In genomic region chr19:35931161-35931873, GRCh38 we compare ENCODE assay signal across 8 cellular contexts. TPM values are rescaled to one million over a fixed set of nuclear protein-coding genes. Genes with fewer than 3 reads are reported as not detected.
A peak's percentile ranks its signal among the peaks of the same experiment; 100 is the strongest.
DNase-seq lines count a peak whose midpoint lies in the region; ATAC-seq and TF ChIP-seq lines count a peak whose summit lies in the region.

No MANE protein-coding gene starts in this region.

- CTCF ChIA-PET in A673 (lab: Charles Lee) (interaction anchor here (0.6 to 1.2 kb wide), 6 partner anchors 28 to 222 kb away, joined by 3 to 15 read pairs (median 4); no protein-coding TSS in a partner anchor), MCF 10A (lab: Yijun Ruan, JAX) (interaction anchor here (0.5 to 5.3 kb wide), 23 partner anchors 10 to 667 kb away, joined by 3 to 127 read pairs (median 3); partner anchors contain the start of gene TYROBP)

- peak; percentile 99 for TF ChIP-seq POLR2A in GM18526 (IDR thresholded peaks at IDR 0.05; ENCODE audit: extremely low read depth, insufficient read length)

- H3K27ac Mint-ChIP-seq in MCF 10A (ENCODE audit: low read depth, unreplicated experiment), result no peak overlapping the region

- TF ChIP-seq CTCF in A673 (conservative IDR thresholded peaks at IDR 0.05; ENCODE audit: low read depth, low read length) (peak; percentile 96), MCF 10A (IDR thresholded peaks at IDR 0.05; ENCODE audit: unreplicated experiment) (peak; percentile 86)

- peak overlapping the region; percentile 83 for H3K4me2 ChIP-seq in skeletal muscle satellite cell (ENCODE audit: low read length)

- no peaks in the 10 kb centered on the region for H3K36me3 Mint-ChIP-seq in MCF 10A (ENCODE audit: insufficient read depth, unreplicated experiment)

- POLR2A ChIA-PET in A673 (lab: Charles Lee; ENCODE audit: low non-redundant PET) (no interaction called here), MCF 10A (lab: Yijun Ruan, JAX) (interaction anchor here (0.6 to 1.6 kb wide), 13 partner anchors 9 to 183 kb away, joined by 3 to 12 read pairs (median 5); partner anchors contain the start of genes LIN37, NFKBID and THAP8)

- peak overlapping the region; percentile 57 for H3K4me3 Mint-ChIP-seq in MCF 10A (ENCODE audit: unreplicated experiment)

- H3K36me3 ChIP-seq in A673 (ENCODE audit: insufficient read depth, low read length, poor library complexity, severe bottlenecking), result no peaks in the 10 kb centered on the region
- H3K36me3 ChIP-seq in iPS-15b (ENCODE audit: control insufficient read depth, insufficient read depth, low read length), result no peaks in the 10 kb centered on the region
- no peaks in the 10 kb centered on the region for H3K36me3 ChIP-seq in skeletal muscle satellite cell (ENCODE audit: insufficient read depth, low read length)

- H3K27me3 ChIP-seq in A673 (replicated peaks; ENCODE audit: insufficient read depth, low read depth, low read length, poor library complexity), result no peaks in the 10 kb centered on the region
- no peaks in the 10 kb centered on the region for H3K27me3 ChIP-seq in iPS-15b (ENCODE audit: control insufficient read depth, insufficient read depth, low read length)
- no peaks in the 10 kb centered on the region for H3K27me3 ChIP-seq in skeletal muscle satellite cell (ENCODE audit: control insufficient read depth, insufficient read depth, low read length)

- peak overlapping the region; percentile 35 for H3K4me3 ChIP-seq in A673 (ENCODE audit: low read depth, low read length, poor library complexity, severe bottlenecking)
- H3K4me3 ChIP-seq in iPS-15b (ENCODE audit: low read depth, low read length), result peak overlapping the region; percentile 52
- H3K4me3 ChIP-seq in skeletal muscle satellite cell (ENCODE audit: low read length), result peak overlapping the region; percentile 61

- intact Hi-C loops in A673 (cut with micrococcal nuclease; ENCODE audit: unreplicated experiment) (loop anchor here (1.0 to 10.0 kb wide), 3 partner anchors 32 to 187 kb away; partner anchors contain the start of genes IGFLR1, LIN37, PSENEN and U2AF1L4), MCF 10A (cut with micrococcal nuclease) (loop anchor here (1.0 to 10.0 kb wide), 5 partner anchors 31 to 237 kb away; partner anchors contain the start of genes ARHGAP33, LIN37 and NFKBID)

- no peaks in the 10 kb centered on the region for H3K9me3 ChIP-seq in A673 (ENCODE audit: low read depth, low read length, poor library complexity, severe bottlenecking)
- H3K9me3 ChIP-seq in iPS-15b (ENCODE audit: control insufficient read depth, insufficient read depth, low read length), result no peaks in the 10 kb centered on the region
- H3K9me3 ChIP-seq in skeletal muscle satellite cell (replicated peaks; ENCODE audit: low read length), result no peaks in the 10 kb centered on the region

- peaks cover 21% of the 10 kb centered on the region for H3K27me3 Mint-ChIP-seq in MCF 10A (ENCODE audit: insufficient read depth, unreplicated experiment)

- peaks cover 7% of the 10 kb centered on the region for H3K4me1 ChIP-seq in A673 (ENCODE audit: insufficient read depth, low read length, poor library complexity, severe bottlenecking)
- H3K4me1 ChIP-seq in iPS-15b (ENCODE audit: control insufficient read depth, insufficient read depth, low read length), result peaks cover 13% of the 10 kb centered on the region
- peaks cover 11% of the 10 kb centered on the region for H3K4me1 ChIP-seq in skeletal muscle satellite cell (ENCODE audit: control insufficient read depth, insufficient read depth, low read length)

- peak; percentile 100 for DNase-seq in A673 (ENCODE audit: low spot score)
- peak; percentile 99 for DNase-seq in NCI-H2107 treated with DMSO at 0.1 percent for 48 hours (lab: John Stamatoyannopoulos, UW; ENCODE audit: unreplicated experiment)
- DNase-seq in UCSD-AML1 (lab: John Stamatoyannopoulos, UW; ENCODE audit: unreplicated experiment), result peak; percentile 100
- DNase-seq in MCF 10A (ENCODE audit: unreplicated experiment), result peak; percentile 100

- H3K4me1 Mint-ChIP-seq in MCF 10A (ENCODE audit: insufficient read depth, unreplicated experiment), result peaks cover 23% of the 10 kb centered on the region

- BruUV-seq in A673 (replicated peaks; lab: Mats Ljungman, UMichigan) (no TSS peak), MCF 10A (replicated peaks; lab: Mats Ljungman, UMichigan) (no TSS peak)

- H3K9ac ChIP-seq in iPS-15b (ENCODE audit: low read depth, low read length) (no peak overlapping the region), skeletal muscle satellite cell (ENCODE audit: low read depth, low read length) (peak overlapping the region; percentile 64)

- no peaks in the 10 kb centered on the region for H3K9me3 Mint-ChIP-seq in MCF 10A (ENCODE audit: unreplicated experiment)

- peak overlapping the region; percentile 43 for H3K27ac ChIP-seq in A673 (ENCODE audit: low read depth, low read length, poor library complexity, severe bottlenecking)

- ATAC-seq in HG03066 (IDR thresholded peaks at IDR 0.05; ENCODE audit: low read depth, unreplicated experiment), result peak; percentile 88

RNA-seq across cellular contexts. Expression of gene LRFN3, which starts 4.9 kb away (rescaled TPM):
- 14.6 and 15.5 TPM in 2 replicates for total RNA-seq in A673 (2021)
- 7.4 and 10.1 TPM in 2 replicates for total RNA-seq in MCF 10A (2022)
- total RNA-seq in skeletal muscle satellite cell (2012; rRNA removed), result 2.5 and 4.4 TPM in 2 replicates

RNA-seq across cellular contexts. Expression of gene TYROBP, which starts 23.2 kb away (rescaled TPM):
- total RNA-seq in A673 (2021) (not detected in 2 replicates), MCF 10A (2022) (not detected in 2 replicates)
- not detected in 2 replicates for total RNA-seq in skeletal muscle satellite cell (2012; rRNA removed)

RNA-seq across cellular contexts. Expression of gene HCST, which starts 29.0 kb away (rescaled TPM):
- total RNA-seq in A673 (2021) (4.2 and 4.5 TPM in 2 replicates), MCF 10A (2022) (not detected in 2 replicates)
- total RNA-seq in skeletal muscle satellite cell (2012; rRNA removed), result 1.7 and 2.0 TPM in 2 replicates

RNA-seq across cellular contexts. Expression of gene NFKBID, which starts 31.0 kb away (rescaled TPM):
- total RNA-seq in A673 (2021) (14.9 and 18.0 TPM in 2 replicates), MCF 10A (2022) (6.4 and 8.4 TPM in 2 replicates)
- total RNA-seq in skeletal muscle satellite cell (2012; rRNA removed), result 3.5 and 6.3 TPM in 2 replicates

Comparison
In these comparisons a context has a peak if more than half of its experiments do, and no peak if none do; other contexts are left out.
1. Peak in every context shown above with its lines: DNase-seq, ATAC-seq, H3K4me3 ChIP-seq and H3K27ac ChIP-seq.